Comparison of ENCODE assay signal across 9 cellular contexts in genomic region chr14:49306152-49306751, GRCh38.
DNase-seq lines count a peak whose midpoint lies in the region; ATAC-seq and TF ChIP-seq lines count a peak whose summit lies in the region.
"Had no signal": no experiment of that assay in that cellular context is flagged by ENCODE, and none has a peak within 500 bp of the region (broad histone marks: within the 10 kb centered on the region; RNA-seq: fewer than 3 reads in every experiment).

No MANE protein-coding gene starts in this region.

- no peak overlapping the region for H3K14ac ChIP-seq in neuronal stem cell (ENCODE audit: low read length)

- no peak overlapping the region for H3K4ac ChIP-seq in neuronal stem cell (ENCODE audit: low read length)

- H3K4me1 Mint-ChIP-seq in activated T-cell treated with anti-CD3 and anti-CD28 coated beads, Interleukin-2, amount 50 U/mL, for 72 hours (ENCODE audit: low read depth): no peaks in the 10 kb centered on the region
- no peaks in the 10 kb centered on the region for H3K4me1 Mint-ChIP-seq in immature natural killer cell
- H3K4me1 Mint-ChIP-seq: activated naive CD8-positive, alpha-beta T cell treated with anti-CD3 and anti-CD28 coated beads, Interleukin-2, amount 10 ng/mL, durations not matched to agents 7 days and 5 days had no signal

- H3K18ac ChIP-seq in neuronal stem cell (ENCODE audit: low read length): no peak overlapping the region

- peaks cover 0 to 2% of the 10 kb centered on the region in 2 donors for H3K9me3 Mint-ChIP-seq in activated T-cell treated with anti-CD3 and anti-CD28 coated beads, Interleukin-2, amount 50 U/mL, for 72 hours
- H3K9me3 Mint-ChIP-seq in immature natural killer cell: peaks cover 0 to 3% (median 0%) of the 10 kb centered on the region in 6 donors
- H3K9me3 Mint-ChIP-seq: activated naive CD8-positive, alpha-beta T cell treated with anti-CD3 and anti-CD28 coated beads, Interleukin-2, amount 10 ng/mL, durations not matched to agents 7 days and 5 days had no signal

- no peaks in the 10 kb centered on the region for H3K27me3 ChIP-seq in neuronal stem cell (ENCODE audit: control insufficient read depth in 3 of 3, insufficient read depth in 3 of 3, low read depth in 1 of 3, low read length in 3 of 3)

- H2AK5ac ChIP-seq in neuronal stem cell (ENCODE audit: low read depth, low read length): no peak overlapping the region

- H3K4me3 ChIP-seq in fibroblast of the aortic adventitia (ENCODE audit: low read depth, low read length): no peak overlapping the region
- no peak overlapping the region for H3K4me3 ChIP-seq in neuronal stem cell (ENCODE audit: low read length in 2 of 2)

- H4K91ac ChIP-seq in neuronal stem cell (ENCODE audit: low read depth, low read length, poor library complexity): no peak overlapping the region

- WGBS in neuronal stem cell (ENCODE audit: extremely low coverage in 2 of 2, insufficient read length in 2 of 2, insufficient replicate concordance in 1 of 2), 2 donors: no CpG with 5 or more reads among the region's 1 CpG

- no peak overlapping the region for H3K9ac ChIP-seq in neuronal stem cell (ENCODE audit: low read depth, low read length, poor library complexity)

- no peak overlapping the region for H3K4me2 ChIP-seq in neuronal stem cell (ENCODE audit: insufficient read depth, low read length, poor library complexity, severe bottlenecking)

- peak; percentile 55 to 62 for ATAC-seq in activated T-cell treated with anti-CD3 and anti-CD28 coated beads, Interleukin-2, amount 50 U/mL, for 72 hours (replicated peaks in 1 of 2)
- peak; percentile 68 for ATAC-seq in HG03095 (IDR thresholded peaks at IDR 0.05; ENCODE audit: unreplicated experiment)

- peak; percentile 24 for TF ChIP-seq CTCF in fibroblast of the aortic adventitia (IDR thresholded peaks at IDR 0.05; ENCODE audit: insufficient read depth, low read length)

- H2BK5ac ChIP-seq in neuronal stem cell (ENCODE audit: low read length): no peak overlapping the region

- DNase-seq in activated T-cell treated with anti-CD3 and anti-CD28 coated beads, Interleukin-2, amount 50 U/mL, for 72 hours: no peak
- no peak for DNase-seq in activated T-cell treated with anti-CD3 and anti-CD28 coated beads for 4 hours
- DNase-seq in NCI-H82 treated with DMSO at 0.1 percent for 48 hours (lab: John Stamatoyannopoulos, UW; ENCODE audit: unreplicated experiment): peak; percentile 4
- peak; percentile 4 for DNase-seq in fibroblast of the aortic adventitia (ENCODE audit: low read depth)
- DNase-seq in immature natural killer cell: no peak
- no peak for DNase-seq in NK-92 (lab: John Stamatoyannopoulos, UW; ENCODE audit: unreplicated experiment)
- DNase-seq in neuronal stem cell (ENCODE audit: low spot score): no peak
- DNase-seq: activated naive CD8-positive, alpha-beta T cell treated with anti-CD3 and anti-CD28 coated beads, Interleukin-2, amount 10 ng/mL, durations not matched to agents 7 days and 5 days had no signal

- no peaks in the 10 kb centered on the region for H3K79me1 ChIP-seq in neuronal stem cell (ENCODE audit: low read depth, low read length)

- no peaks in the 10 kb centered on the region for H3K4me1 ChIP-seq in neuronal stem cell (ENCODE audit: control insufficient read depth in 2 of 2, insufficient read depth in 1 of 2, low read depth in 1 of 2, low read length in 2 of 2)

- no peaks in the 10 kb centered on the region for H3K27me3 Mint-ChIP-seq in activated T-cell treated with anti-CD3 and anti-CD28 coated beads, Interleukin-2, amount 50 U/mL, for 72 hours (ENCODE audit: low read depth)
- H3K27me3 Mint-ChIP-seq in immature natural killer cell (ENCODE audit: low read depth in 3 of 3): peaks cover 0 to 2% (median 2%) of the 10 kb centered on the region in 3 donors
- H3K27me3 Mint-ChIP-seq: activated naive CD8-positive, alpha-beta T cell treated with anti-CD3 and anti-CD28 coated beads, Interleukin-2, amount 10 ng/mL, durations not matched to agents 7 days and 5 days had no signal

- no peak overlapping the region for H4K8ac ChIP-seq in neuronal stem cell (ENCODE audit: low read depth, low read length)

- H3K27ac ChIP-seq in neuronal stem cell (replicated peaks; ENCODE audit: low read length): no peak overlapping the region

- H2AFZ ChIP-seq in neuronal stem cell (ENCODE audit: low read length): no peak overlapping the region

- H3K4me3 Mint-ChIP-seq in activated T-cell treated with anti-CD3 and anti-CD28 coated beads, Interleukin-2, amount 50 U/mL, for 72 hours: no peak overlapping the region
- H3K4me3 Mint-ChIP-seq in immature natural killer cell: no peak overlapping the region
- H3K4me3 Mint-ChIP-seq: activated naive CD8-positive, alpha-beta T cell treated with anti-CD3 and anti-CD28 coated beads, Interleukin-2, amount 10 ng/mL, durations not matched to agents 7 days and 5 days had no signal

- no peaks in the 10 kb centered on the region for H3K36me3 ChIP-seq in neuronal stem cell (replicated peaks in 1 of 2; ENCODE audit: control insufficient read depth in 2 of 2, insufficient read depth in 2 of 2, low read length in 2 of 2)

- H3K27ac Mint-ChIP-seq in activated T-cell treated with anti-CD3 and anti-CD28 coated beads, Interleukin-2, amount 50 U/mL, for 72 hours: no peak overlapping the region
- H3K27ac Mint-ChIP-seq in immature natural killer cell: no peak overlapping the region
- H3K27ac Mint-ChIP-seq: activated naive CD8-positive, alpha-beta T cell treated with anti-CD3 and anti-CD28 coated beads, Interleukin-2, amount 10 ng/mL, durations not matched to agents 7 days and 5 days had no signal

- no peak overlapping the region for H2BK12ac ChIP-seq in neuronal stem cell (ENCODE audit: low read length)

- H3K9me3 ChIP-seq in neuronal stem cell (replicated peaks in 1 of 2; ENCODE audit: control insufficient read depth in 2 of 2, insufficient read depth in 1 of 2, low read depth in 1 of 2, low read length in 2 of 2): no peaks in the 10 kb centered on the region

- no peaks in the 10 kb centered on the region for H3K36me3 Mint-ChIP-seq in activated T-cell treated with anti-CD3 and anti-CD28 coated beads, Interleukin-2, amount 50 U/mL, for 72 hours (ENCODE audit: insufficient read depth in 2 of 2)
- no peaks in the 10 kb centered on the region for H3K36me3 Mint-ChIP-seq in immature natural killer cell
- H3K36me3 Mint-ChIP-seq: activated naive CD8-positive, alpha-beta T cell treated with anti-CD3 and anti-CD28 coated beads, Interleukin-2, amount 10 ng/mL, durations not matched to agents 7 days and 5 days had no signal

- no peak overlapping the region for H2BK120ac ChIP-seq in neuronal stem cell (ENCODE audit: low read depth, low read length)

- no peak overlapping the region for H2BK15ac ChIP-seq in neuronal stem cell (ENCODE audit: low read length)

- H3K23ac ChIP-seq in neuronal stem cell (ENCODE audit: low read depth, low read length, poor library complexity): no peak overlapping the region

Comparison
In these comparisons a context has a peak if more than half of its experiments do, and no peak if none do; other contexts are left out.
1. DNase-seq: peak in NCI-H82 treated with DMSO at 0.1 percent for 48 hours (single experiment) and fibroblast of the aortic adventitia (single experiment); none in activated T-cell treated with anti-CD3 and anti-CD28 coated beads, Interleukin-2, amount 50 U/mL, for 72 hours (0 of 2), activated T-cell treated with anti-CD3 and anti-CD28 coated beads for 4 hours (single experiment), immature natural killer cell (0 of 3), NK-92 (single experiment) and neuronal stem cell (single experiment).